In the genomic region with DNA sequence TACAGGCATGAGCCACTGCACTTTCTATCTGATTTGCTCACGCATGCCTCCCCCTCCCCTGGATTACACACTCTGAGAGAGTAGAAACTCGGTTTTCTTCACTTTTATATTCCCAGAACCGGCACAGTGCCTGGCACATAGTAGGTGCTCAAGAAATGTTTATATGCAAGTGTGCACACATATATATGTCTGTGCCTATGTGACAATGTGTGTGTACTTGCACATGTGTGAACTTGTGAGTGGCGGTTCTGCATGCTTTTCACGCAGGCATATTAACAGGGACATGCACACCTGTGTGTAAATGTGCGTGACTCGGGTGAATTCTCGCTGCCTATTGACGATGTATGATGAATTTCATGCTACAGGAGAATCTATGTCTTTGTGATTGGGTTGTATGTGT, we compare ENCODE assay signal across 17 cellular contexts. TPM values are rescaled to one million over a fixed set of nuclear protein-coding genes. Genes with fewer than 3 reads are reported as not detected.
"Had no signal": no experiment of that assay in that cellular context is flagged by ENCODE, and none has a peak within 500 bp of the region (broad histone marks: within the 10 kb centered on the region; RNA-seq: fewer than 3 reads in every experiment).

No MANE protein-coding gene starts in this region.

- H3K4me1 ChIP-seq: colonic mucosa, foreskin keratinocyte, prostate gland, right atrium auricular region, vagina had no signal

- H3K27me3 ChIP-seq: brain microvascular endothelial cell, colonic mucosa, foreskin keratinocyte, right atrium auricular region, stomach, vagina had no signal

- DNase-seq: activated CD8-positive, alpha-beta T cell treated with anti-CD3 and anti-CD28 coated beads for 36 hours; brain microvascular endothelial cell; foreskin keratinocyte; hypothalamus; stimulated activated CD4-positive, alpha-beta T cell treated with anti-CD3 and anti-CD28 coated beads, Interleukin-2, amount 100 ng/mL, for 48 hours; stomach; SW 1271; trophoblast cell had no signal

- FAIRE-seq: TTC549 had no signal

- H3K36me3 ChIP-seq: brain microvascular endothelial cell, colonic mucosa, prostate gland, right atrium auricular region, stomach, vagina had no signal

- H3K9me3 ChIP-seq: colonic mucosa, prostate gland, vagina had no signal

- H3K4me3 ChIP-seq: colonic mucosa, lung, prostate gland, right atrium auricular region, stomach, vagina had no signal

- H3K27ac ChIP-seq: brain microvascular endothelial cell, colonic mucosa, foreskin keratinocyte, prostate gland, right atrium auricular region, stomach, vagina had no signal

- ATAC-seq: activated CD8-positive, alpha-beta T cell treated with anti-CD3 and anti-CD28 coated beads for 36 hours; foreskin keratinocyte; stimulated activated effector memory CD8-positive, alpha-beta T cell treated with anti-CD3 and anti-CD28 coated beads, Interleukin-12 subunit alpha, Interleukin-12 subunit beta, amount 100 ng/mL, for 72 hours had no signal

RNA-seq across cellular contexts. Expression of a gene that starts 22.1 kb away (rescaled TPM):
- total RNA-seq: epithelial cell of proximal tubule had no signal
- polyA plus RNA-seq: neural cell had no signal
